In the genomic region with DNA sequence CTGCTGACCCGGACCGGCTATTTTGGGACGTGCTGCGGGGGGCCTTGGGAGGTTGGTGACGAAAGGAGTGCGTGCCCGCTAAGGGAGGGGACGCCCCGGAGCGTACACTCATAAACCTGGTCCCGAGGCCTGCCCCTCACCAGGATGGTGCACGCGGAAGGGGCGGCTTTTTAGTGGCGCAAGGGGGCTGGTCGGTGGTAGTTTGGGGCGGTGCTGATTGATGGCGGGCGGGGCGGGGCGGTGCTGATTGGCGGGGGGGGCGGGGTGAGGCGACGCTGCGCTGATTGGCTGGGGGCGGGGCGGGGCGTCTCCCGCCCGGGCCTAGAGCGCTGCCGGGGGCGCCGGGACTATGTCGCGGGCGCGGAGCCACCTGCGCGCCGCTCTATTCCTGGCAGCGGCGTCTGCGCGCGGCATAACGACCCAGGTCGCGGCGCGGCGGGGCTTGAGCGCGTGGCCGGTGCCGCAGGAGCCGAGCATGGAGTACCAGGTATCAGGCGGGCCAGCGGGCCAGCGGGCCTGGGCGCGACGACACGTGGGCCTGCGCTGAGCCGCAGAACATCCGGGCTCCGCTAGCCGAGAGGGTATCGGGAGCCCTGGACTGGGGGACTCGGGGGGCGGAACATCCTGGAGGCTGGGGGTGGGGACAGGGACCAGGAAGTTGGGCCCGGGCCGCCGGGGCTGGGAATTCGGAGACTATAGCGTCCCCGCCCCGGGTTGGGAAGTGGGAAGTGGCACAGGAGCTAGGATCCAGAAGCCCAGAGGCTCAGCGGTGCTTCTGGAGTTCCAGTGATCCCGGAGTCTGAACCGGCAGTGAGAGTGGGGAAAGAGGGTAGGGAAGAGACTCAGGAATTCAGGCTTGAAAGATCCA, we compare ENCODE assay signal across 8 cellular contexts.
DNase-seq lines count a peak whose midpoint lies in the region; ATAC-seq and TF ChIP-seq lines count a peak whose summit lies in the region.

Gene FPGS (plus strand): TSS at position 307 of the 868 bp plus-strand sequence. CDS start 43 bp downstream, at position 350.

- ATAC-seq in GM19023 (IDR thresholded peaks at IDR 0.05; ENCODE audit: unreplicated experiment) (peak; percentile 76), HG03196 (IDR thresholded peaks at IDR 0.05; ENCODE audit: unreplicated experiment) (peak; percentile 74)

- peak within 1 kb of the TSS; percentile 75 for H3K4me3 ChIP-seq in choroid plexus epithelial cell (ENCODE audit: low read depth, low read length)

- DNase-seq in AG20443 (ENCODE audit: low spot score) (peak; percentile 96), NCI-H510A treated with DMSO at 0.1 percent for 48 hours (lab: John Stamatoyannopoulos, UW) (peak; percentile 89), choroid plexus epithelial cell (ENCODE audit: low read depth) (peak; percentile 83)
- peak; percentile 80 to 86 for DNase-seq in activated CD4-positive, alpha-beta T cell treated with anti-CD3 and anti-CD28 coated beads for 4 hours
- DNase-seq in stimulated activated CD4-positive, alpha-beta T cell treated with anti-CD3 and anti-CD28 coated beads, Interleukin-1b, Interleukin-23, amount 100 ng/mL, for 4 hours (ENCODE audit: low read depth in 2 of 2): peak; percentile 73 to 85

- peak within 1 kb of the TSS; percentile 88 for H3K27ac ChIP-seq in layer of hippocampus (ENCODE audit: low read depth, low read length)

- no peak for TF ChIP-seq CTCF in choroid plexus epithelial cell (conservative IDR thresholded peaks at IDR 0.05; ENCODE audit: low read depth, low read length)

- H3K27me3 ChIP-seq in layer of hippocampus (ENCODE audit: control insufficient read depth, insufficient read depth, low read length): no peaks in the 10 kb centered on the region

Comparison
In these comparisons a context has a peak if more than half of its experiments do, and no peak if none do; other contexts are left out.
1. Peak in every context shown above with its lines: DNase-seq, ATAC-seq, H3K4me3 ChIP-seq and H3K27ac ChIP-seq.